In the genomic region with DNA sequence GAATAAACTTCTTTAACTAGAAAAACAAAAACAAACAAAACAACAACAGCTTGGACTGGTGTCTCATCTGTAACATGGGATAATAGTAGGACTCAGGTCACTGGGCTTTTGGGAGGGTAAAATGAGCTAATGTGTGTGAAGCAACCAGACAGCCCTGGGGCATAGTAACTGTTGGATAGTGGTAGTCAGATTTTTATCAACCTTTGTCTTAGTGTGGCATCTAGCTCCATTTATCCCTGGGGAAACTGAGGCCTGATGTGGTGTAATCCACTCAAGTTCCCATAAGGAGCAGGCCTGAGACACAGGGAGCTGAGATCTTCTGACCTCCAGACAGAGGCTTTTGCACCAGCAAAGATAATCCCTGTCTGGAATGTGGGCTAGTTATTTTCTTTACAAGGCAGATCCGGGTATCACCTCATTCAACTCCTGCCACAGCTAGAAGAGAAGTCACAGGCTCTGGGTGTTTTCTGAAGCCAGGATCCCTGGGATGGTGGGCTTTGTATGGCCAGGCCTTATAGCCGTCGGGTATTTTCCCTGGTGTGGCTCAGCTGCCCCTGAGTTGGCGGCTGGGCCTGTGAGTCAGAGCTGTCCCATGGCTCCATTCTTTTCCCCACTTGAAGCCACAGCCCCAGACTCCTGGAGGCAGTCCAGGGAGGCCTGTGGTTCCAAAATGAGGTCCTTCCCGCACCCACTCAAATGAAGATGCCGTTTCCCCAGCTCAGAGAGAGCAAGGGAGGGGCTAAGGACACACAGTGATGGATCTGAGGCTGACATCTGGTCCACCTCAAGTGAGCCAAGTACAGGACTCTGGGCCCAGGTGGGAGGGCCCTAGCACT, we compare ENCODE assay signal across 10 cellular contexts. TPM values are rescaled to one million over a fixed set of nuclear protein-coding genes. Genes with fewer than 3 reads are reported as not detected.
DNase-seq lines count a peak whose midpoint lies in the region; ATAC-seq and TF ChIP-seq lines count a peak whose summit lies in the region.
"Had no signal": no experiment of that assay in that cellular context is flagged by ENCODE, and none has a peak within 500 bp of the region (broad histone marks: within the 10 kb centered on the region; RNA-seq: fewer than 3 reads in every experiment).

No MANE protein-coding gene starts in this region.

- H3K27me3 ChIP-seq in colonic mucosa: no peaks in the 10 kb centered on the region

- no peaks in the 10 kb centered on the region for H3K9me3 Mint-ChIP-seq in activated T-cell treated with anti-CD3 and anti-CD28 coated beads, Interleukin-2, amount 50 U/mL, for 4 hours
- no peaks in the 10 kb centered on the region for H3K9me3 Mint-ChIP-seq in stimulated activated naive B cell treated with anti-CD40 and anti-IgM and Interleukin-4, amounts not matched to agents 10 μg/mL and 1 μg/mL and 100 μg/mL, for 72 hours
- H3K9me3 Mint-ChIP-seq: CD4-positive, CD25-positive, alpha-beta regulatory T cell had no signal

- H3K27ac Mint-ChIP-seq in stimulated activated naive B cell treated with anti-CD40 and anti-IgM and Interleukin-4, amounts not matched to agents 10 μg/mL and 1 μg/mL and 100 μg/mL, for 72 hours: no peak overlapping the region
- H3K27ac Mint-ChIP-seq: CD4-positive, CD25-positive, alpha-beta regulatory T cell had no signal

- H3K27ac ChIP-seq in colonic mucosa (no peak overlapping the region), mesodermal cell (ENCODE audit: low read depth, low read length, severe bottlenecking) (peak overlapping the region; percentile 79)

- H3K27me3 Mint-ChIP-seq in activated T-cell treated with anti-CD3 and anti-CD28 coated beads, Interleukin-2, amount 50 U/mL, for 4 hours (ENCODE audit: low read depth): peaks cover 4% of the 10 kb centered on the region
- no peaks in the 10 kb centered on the region for H3K27me3 Mint-ChIP-seq in stimulated activated naive B cell treated with anti-CD40 and anti-IgM and Interleukin-4, amounts not matched to agents 10 μg/mL and 1 μg/mL and 100 μg/mL, for 72 hours

- H3K4me3 ChIP-seq in colonic mucosa (no peak overlapping the region), mesodermal cell (ENCODE audit: extremely low read depth, insufficient read depth, low read length, poor library complexity, severe bottlenecking) (no peak overlapping the region)

- no peaks in the 10 kb centered on the region for H3K9me3 ChIP-seq in colonic mucosa
- no peaks in the 10 kb centered on the region for H3K9me3 ChIP-seq in mesodermal cell (ENCODE audit: control insufficient read depth, low read length)

- H3K36me3 ChIP-seq in colonic mucosa (no peaks in the 10 kb centered on the region), mesodermal cell (ENCODE audit: control insufficient read depth, insufficient read depth, low read length) (peaks cover 26% of the 10 kb centered on the region)

- intact Hi-C loops in colonic mucosa (cut with DNase I): no loop called here

- ATAC-seq in activated T-cell treated with anti-CD3 and anti-CD28 coated beads, Interleukin-2, amount 50 U/mL, for 4 hours: no peak
- ATAC-seq in HG02885 (IDR thresholded peaks at IDR 0.05; ENCODE audit: poor library complexity, unreplicated experiment) (no peak), GM21447 (IDR thresholded peaks at IDR 0.05; ENCODE audit: unreplicated experiment) (no peak)
- no peak for ATAC-seq in stimulated activated naive B cell treated with anti-CD40 and anti-IgM and Interleukin-4, amounts not matched to agents 10 μg/mL and 1 μg/mL and 100 μg/mL, for 72 hours (replicated peaks)

- no peak overlapping the region for H3K9ac ChIP-seq in colonic mucosa (ENCODE audit: low read depth in 2 of 2, low read length in 2 of 2)

- H3K4me3 Mint-ChIP-seq in activated T-cell treated with anti-CD3 and anti-CD28 coated beads, Interleukin-2, amount 50 U/mL, for 4 hours: no peak overlapping the region
- no peak overlapping the region for H3K4me3 Mint-ChIP-seq in stimulated activated naive B cell treated with anti-CD40 and anti-IgM and Interleukin-4, amounts not matched to agents 10 μg/mL and 1 μg/mL and 100 μg/mL, for 72 hours
- H3K4me3 Mint-ChIP-seq: CD4-positive, CD25-positive, alpha-beta regulatory T cell had no signal

- H3K4me1 ChIP-seq in colonic mucosa: no peaks in the 10 kb centered on the region
- peaks cover 8% of the 10 kb centered on the region for H3K4me1 ChIP-seq in mesodermal cell (ENCODE audit: control insufficient read depth, insufficient read depth, low read length, poor library complexity, severe bottlenecking)

- H3K4me1 Mint-ChIP-seq in activated T-cell treated with anti-CD3 and anti-CD28 coated beads, Interleukin-2, amount 50 U/mL, for 4 hours (ENCODE audit: low read depth): no peaks in the 10 kb centered on the region
- H3K4me1 Mint-ChIP-seq in stimulated activated naive B cell treated with anti-CD40 and anti-IgM and Interleukin-4, amounts not matched to agents 10 μg/mL and 1 μg/mL and 100 μg/mL, for 72 hours: peaks cover 3 to 7% of the 10 kb centered on the region in 2 donors
- H3K4me1 Mint-ChIP-seq: CD4-positive, CD25-positive, alpha-beta regulatory T cell had no signal

- peak; percentile 94 for DNase-seq in A172 (ENCODE audit: low spot score)
- peak; percentile 66 for DNase-seq in HK-2 (ENCODE audit: unreplicated experiment)
- peak; percentile 38 for DNase-seq in colonic mucosa
- no peak for DNase-seq in activated T-cell treated with anti-CD3 and anti-CD28 coated beads, Interleukin-2, amount 50 U/mL, for 4 hours
- DNase-seq in stimulated activated naive B cell treated with anti-CD40 and anti-IgM and Interleukin-4, amounts not matched to agents 10 μg/mL and 1 μg/mL and 100 μg/mL, for 72 hours: no peak
- DNase-seq: activated CD4-positive, alpha-beta T cell treated with anti-CD3 and anti-CD28 coated beads, Interleukin-2, amount 50 U/mL, for 48 hours; CD4-positive, CD25-positive, alpha-beta regulatory T cell had no signal

- 70 to 77% methylated on average over 5 to 6 of the region's 6 CpGs for WGBS in mesodermal cell (ENCODE audit: insufficient coverage in 2 of 2), 2 experiments

- H3K36me3 Mint-ChIP-seq in activated T-cell treated with anti-CD3 and anti-CD28 coated beads, Interleukin-2, amount 50 U/mL, for 4 hours (ENCODE audit: insufficient read depth): no peaks in the 10 kb centered on the region
- H3K36me3 Mint-ChIP-seq in stimulated activated naive B cell treated with anti-CD40 and anti-IgM and Interleukin-4, amounts not matched to agents 10 μg/mL and 1 μg/mL and 100 μg/mL, for 72 hours: no peaks in the 10 kb centered on the region
- H3K36me3 Mint-ChIP-seq: CD4-positive, CD25-positive, alpha-beta regulatory T cell had no signal

- TF ChIP-seq CTCF in colonic mucosa (IDR thresholded peaks at IDR 0.05): no peak

RNA-seq across cellular contexts. Expression of a gene that starts 26.1 kb away (rescaled TPM):
- total RNA-seq in A172 (2014; rRNA removed; shearing (Covaris generic)): 0.84 and 0.96 TPM in 2 replicates
- total RNA-seq in colonic mucosa: 10 to 100 TPM in 1 of 2 donors, 1 to 10 TPM in 1; 7.2 to 26.1 TPM
- 0.15 TPM for polyA plus RNA-seq in mesodermal cell (2013, experiment 1 of 2)
- polyA plus RNA-seq in mesodermal cell (2013, experiment 2 of 2): 0.25 TPM
- total RNA-seq in activated T-cell treated with anti-CD3 and anti-CD28 coated beads, Interleukin-2, amount 50 U/mL, for 4 hours: under 1 TPM; 0.10 to 0.46 (median 0.26) TPM
- total RNA-seq: CD4-positive, CD25-positive, alpha-beta regulatory T cell had no signal

RNA-seq across cellular contexts. Expression of a gene that starts 43.2 kb away (rescaled TPM):
- 33.5 and 55.9 TPM in 2 replicates for total RNA-seq in A172 (2014; rRNA removed; shearing (Covaris generic))
- 10 to 100 TPM in 1 of 2 donors, 1 to 10 TPM in 1; 8.6 to 18.1 TPM for total RNA-seq in colonic mucosa
- 95.2 TPM for polyA plus RNA-seq in mesodermal cell (2013, experiment 1 of 2)
- polyA plus RNA-seq in mesodermal cell (2013, experiment 2 of 2): 84.5 TPM
- under 1 TPM; 0.19 to 0.40 (median 0.37) TPM for total RNA-seq in activated T-cell treated with anti-CD3 and anti-CD28 coated beads, Interleukin-2, amount 50 U/mL, for 4 hours
- total RNA-seq: CD4-positive, CD25-positive, alpha-beta regulatory T cell had no signal

RNA-seq across cellular contexts. Expression of a gene that starts 54.1 kb away (rescaled TPM):
- total RNA-seq in A172 (2014; rRNA removed; shearing (Covaris generic)): not detected in 2 replicates
- total RNA-seq in colonic mucosa: 100 to 1,000 TPM; 299 to 498 TPM
- polyA plus RNA-seq in mesodermal cell (2013, experiment 1 of 2): 0.26 TPM
- 0.46 TPM for polyA plus RNA-seq in mesodermal cell (2013, experiment 2 of 2)
- under 1 TPM in 1 of 3 donors, not detected in 2; 0.13 TPM for total RNA-seq in activated T-cell treated with anti-CD3 and anti-CD28 coated beads, Interleukin-2, amount 50 U/mL, for 4 hours
- total RNA-seq: CD4-positive, CD25-positive, alpha-beta regulatory T cell had no signal
- polyA plus RNA-seq: CD4-positive, CD25-positive, alpha-beta regulatory T cell had no signal

Comparison
In these comparisons a context has a peak if more than half of its experiments do, and no peak if none do; other contexts are left out.
1. DNase-seq: peak in A172 (single experiment), HK-2 (single experiment) and colonic mucosa (single experiment); none in activated T-cell treated with anti-CD3 and anti-CD28 coated beads, Interleukin-2, amount 50 U/mL, for 4 hours (single experiment) and stimulated activated naive B cell treated with anti-CD40 and anti-IgM and Interleukin-4, amounts not matched to agents 10 μg/mL and 1 μg/mL and 100 μg/mL, for 72 hours (single experiment).
2. RNA of a gene that starts 43.2 kb away (total RNA-seq): 33.5 to 55.9 TPM in A172 and 8.6 to 18.1 TPM in colonic mucosa; 0.19 to 0.40 TPM in activated T-cell treated with anti-CD3 and anti-CD28 coated beads, Interleukin-2, amount 50 U/mL, for 4 hours; every median in the first group is over 4 times any median in the second.
3. RNA of a gene that starts 54.1 kb away (total RNA-seq): 299 to 498 TPM in colonic mucosa; not detected in A172 and 0.13 TPM in activated T-cell treated with anti-CD3 and anti-CD28 coated beads, Interleukin-2, amount 50 U/mL, for 4 hours; every median in the first group is over 100 times any median in the second.